In genomic region chr4:51655-52277, GRCh38 we compare ENCODE assay signal across 8 cellular contexts. TPM values are rescaled to one million over a fixed set of nuclear protein-coding genes. Genes with fewer than 3 reads are reported as not detected.
DNase-seq lines count a peak whose midpoint lies in the region; ATAC-seq and TF ChIP-seq lines count a peak whose summit lies in the region.
"Not testable (repeated sequence)": the region's sequence is repeated elsewhere in the genome, so short reads cannot be mapped to it uniquely, and the experiment has no call there.

No MANE protein-coding gene starts in this region.

- H3K27ac Mint-ChIP-seq in CD4-positive, alpha-beta memory T cell; T-helper 17 cell; activated naive CD4-positive, alpha-beta T cell treated with anti-CD3 and anti-CD28 coated beads, Interleukin-2, amount 10 ng/mL, durations not matched to agents 7 days and 5 days; natural killer cell: not testable (repeated sequence)

- H3K9me3 ChIP-seq in CD4-positive, alpha-beta memory T cell (ENCODE audit: control insufficient read depth in 1 of 2, low read length in 2 of 2); T-helper 17 cell (ENCODE audit: control insufficient read depth, low read length, poor library complexity, severe bottlenecking): not testable (repeated sequence)

- H3K27me3 ChIP-seq in CD4-positive, alpha-beta memory T cell (ENCODE audit: insufficient read depth, low read length): not testable (repeated sequence)

- intact Hi-C loops in CD4-positive, alpha-beta memory T cell (cut with micrococcal nuclease); natural killer cell (cut with micrococcal nuclease): not testable (repeated sequence)

- peak; percentile 54 for ATAC-seq in GM19025 (IDR thresholded peaks at IDR 0.05; ENCODE audit: low read depth, unreplicated experiment)
- peak; percentile 72 for ATAC-seq in GM21619 (IDR thresholded peaks at IDR 0.05; ENCODE audit: unreplicated experiment)
- ATAC-seq in HG02970 (IDR thresholded peaks at IDR 0.05; ENCODE audit: low FRiP score, unreplicated experiment): peak; percentile 63
- peak; percentile 67 for ATAC-seq in HG03378 (IDR thresholded peaks at IDR 0.05; ENCODE audit: unreplicated experiment)
- peak; percentile 80 for ATAC-seq in T-helper 17 cell
- peak; percentile 11 to 23 (median 14) for ATAC-seq in natural killer cell

- H3K4me3 ChIP-seq in CD4-positive, alpha-beta memory T cell (ENCODE audit: low read length in 2 of 2): not testable (repeated sequence)

- H3K4me3 Mint-ChIP-seq in CD4-positive, alpha-beta memory T cell; T-helper 17 cell; activated naive CD4-positive, alpha-beta T cell treated with anti-CD3 and anti-CD28 coated beads, Interleukin-2, amount 10 ng/mL, durations not matched to agents 7 days and 5 days; natural killer cell: not testable (repeated sequence)

- H3K27ac ChIP-seq in CD4-positive, alpha-beta memory T cell (ENCODE audit: low read depth, low read length): not testable (repeated sequence)

- not testable (repeated sequence) for H3K36me3 Mint-ChIP-seq in CD4-positive, alpha-beta memory T cell; T-helper 17 cell (ENCODE audit: low read depth); activated naive CD4-positive, alpha-beta T cell treated with anti-CD3 and anti-CD28 coated beads, Interleukin-2, amount 10 ng/mL, durations not matched to agents 7 days and 5 days; natural killer cell

- not testable (repeated sequence) for H3K4me1 ChIP-seq in CD4-positive, alpha-beta memory T cell (ENCODE audit: insufficient read depth, low read length)

- POLR2A ChIA-PET in CD4-positive, alpha-beta memory T cell (lab: Charles Lee; ENCODE audit: partially characterized antibody): interaction anchor here (1.2 to 2.5 kb wide), 2 partner anchors 73 to 286 kb away, joined by 3 to 17 read pairs; partner anchors contain the start of genes ZNF141 and ZNF718

- not testable (repeated sequence) for H3K36me3 ChIP-seq in CD4-positive, alpha-beta memory T cell (ENCODE audit: insufficient read depth, low read length)

- H3K27me3 Mint-ChIP-seq in CD4-positive, alpha-beta memory T cell; T-helper 17 cell; activated naive CD4-positive, alpha-beta T cell treated with anti-CD3 and anti-CD28 coated beads, Interleukin-2, amount 10 ng/mL, durations not matched to agents 7 days and 5 days; natural killer cell (ENCODE audit: low read depth in 2 of 2): not testable (repeated sequence)

- not testable (repeated sequence) for H3K4me1 Mint-ChIP-seq in CD4-positive, alpha-beta memory T cell; T-helper 17 cell; activated naive CD4-positive, alpha-beta T cell treated with anti-CD3 and anti-CD28 coated beads, Interleukin-2, amount 10 ng/mL, durations not matched to agents 7 days and 5 days; natural killer cell

- CTCF ChIA-PET in CD4-positive, alpha-beta memory T cell (lab: Charles Lee; ENCODE audit: partially characterized antibody): interaction anchor here (1.0 to 1.5 kb wide), 2 partner anchors 8 to 73 kb away, joined by 3 to 5 read pairs; partner anchors contain the start of gene ZNF718
- CTCF ChIA-PET in activated naive CD4-positive, alpha-beta T cell treated with anti-CD3 and anti-CD28 coated beads, Interleukin-2, amount 10 ng/mL, durations not matched to agents 7 days and 5 days (lab: Charles Lee): interaction anchor here (1.0 kb wide), 1 partner anchor 24 kb away, joined by 3 read pairs; no protein-coding TSS in a partner anchor

- DNase-seq in CD4-positive, alpha-beta memory T cell: peak; percentile 39 to 69 (median 46)
- DNase-seq in T-helper 17 cell, natural killer cell: not testable (repeated sequence)
- peak; percentile 53 for DNase-seq in activated naive CD4-positive, alpha-beta T cell treated with anti-CD3 and anti-CD28 coated beads, Interleukin-2, amount 10 ng/mL, durations not matched to agents 7 days and 5 days

- H3K9me3 Mint-ChIP-seq in CD4-positive, alpha-beta memory T cell; activated naive CD4-positive, alpha-beta T cell treated with anti-CD3 and anti-CD28 coated beads, Interleukin-2, amount 10 ng/mL, durations not matched to agents 7 days and 5 days; natural killer cell: not testable (repeated sequence)

- TF ChIP-seq CTCF in natural killer cell (IDR thresholded peaks at IDR 0.05): not testable (repeated sequence)

RNA-seq across cellular contexts. Expression of gene ZNF595, which starts 1.4 kb away (rescaled TPM):
- 10 to 100 TPM; 11.3 to 11.4 TPM for total RNA-seq in CD4-positive, alpha-beta memory T cell
- 1 to 10 TPM; 3.0 to 7.7 TPM for polyA plus RNA-seq in CD4-positive, alpha-beta memory T cell
- 1 to 10 TPM; 1.9 to 4.6 TPM for total RNA-seq in T-helper 17 cell
- 10 to 100 TPM; 23.0 to 91.2 (median 38.0) TPM for total RNA-seq in natural killer cell

Comparison
In these comparisons a context has a peak if more than half of its experiments do, and no peak if none do; other contexts are left out.
1. ATAC-seq: peak in every context shown above with its lines; median percentile 80 in T-helper 17 cell; 72 in GM21619; 67 in HG03378; 63 in HG02970; 54 in GM19025; 14 in natural killer cell.